In genomic region chr3:196335004-196335403, GRCh38 we compare ENCODE assay signal across 37 cellular contexts. TPM values are rescaled to one million over a fixed set of nuclear protein-coding genes. Genes with fewer than 3 reads are reported as not detected.
"Had no signal": no experiment of that assay in that cellular context is flagged by ENCODE, and none has a peak within 500 bp of the region (broad histone marks: within the 10 kb centered on the region; RNA-seq: fewer than 3 reads in every experiment).

No MANE protein-coding gene starts in this region.

- H3K27ac Mint-ChIP-seq: activated B cell treated with CpG ODN at 0.5 μM for 24 hours; activated CD4-positive, alpha-beta memory T cell treated with anti-CD3 and anti-CD28 coated beads for 36 hours; activated CD4-positive, alpha-beta T cell treated with anti-CD3 and anti-CD28 coated beads, Interleukin-2, amount 10 ng/mL, durations not matched to agents 24 days and 14 days; activated CD8-positive, alpha-beta T cell treated with anti-CD3 and anti-CD28 coated beads for 36 hours; activated naive CD4-positive, alpha-beta T cell treated with anti-CD3 and anti-CD28 coated beads for 36 hours; activated naive CD4-positive, alpha-beta T cell treated with anti-CD3 and anti-CD28 coated beads, Interleukin-2, amount 50 U/mL, for 72 hours; activated naive CD8-positive, alpha-beta T cell treated with anti-CD3 and anti-CD28 coated beads for 36 hours; activated T-cell treated with anti-CD3 and anti-CD28 coated beads, Interleukin-2, amount 50 U/mL, for 72 hours; activated T-helper 1 cell treated with anti-CD3 and anti-CD28 coated beads, Interleukin-12 subunit alpha, Interleukin-12 subunit beta, Interleukin-2, Interleukin-4 antibody, amounts not matched to agents 30 ng/mL and 10 ng/mL and 1 ng/mL, durations not matched to agents 14 hours and 24 hours and 36 hours; activated T-helper 17 cell treated with anti-CD3 and anti-CD28 coated beads, Interleukin-2, amount 50 U/mL, for 72 hours; T-helper 1 cell treated with Interleukin-12 subunit alpha and Interleukin-12 subunit beta and Interleukin-4 antibody, amounts not matched to agents 30 μg/mL and 1 μg/mL, for 36 hours; T-helper 2 cell treated with Interferon-gamma antibody and Interleukin-4, amounts not matched to agents 5 μg/mL and 100 μg/mL, for 36 hours had no signal

- H3K27ac ChIP-seq: adrenal gland, body of pancreas, brain microvascular endothelial cell, breast epithelium, VCaP had no signal

- H3K9me3 Mint-ChIP-seq: activated B cell treated with CpG ODN at 0.5 μM for 24 hours; activated CD4-positive, alpha-beta memory T cell treated with anti-CD3 and anti-CD28 coated beads for 36 hours; activated CD4-positive, alpha-beta T cell treated with anti-CD3 and anti-CD28 coated beads, Interleukin-2, amount 10 ng/mL, durations not matched to agents 24 days and 14 days; activated CD8-positive, alpha-beta T cell treated with anti-CD3 and anti-CD28 coated beads for 36 hours; activated naive CD4-positive, alpha-beta T cell treated with anti-CD3 and anti-CD28 coated beads for 36 hours; activated naive CD4-positive, alpha-beta T cell treated with anti-CD3 and anti-CD28 coated beads, Interleukin-2, amount 50 U/mL, for 72 hours; activated naive CD8-positive, alpha-beta T cell treated with anti-CD3 and anti-CD28 coated beads for 36 hours; activated T-cell treated with anti-CD3 and anti-CD28 coated beads, Interleukin-2, amount 50 U/mL, for 4 hours; activated T-cell treated with anti-CD3 and anti-CD28 coated beads, Interleukin-2, amount 50 U/mL, for 72 hours; activated T-helper 1 cell treated with anti-CD3 and anti-CD28 coated beads, Interleukin-12 subunit alpha, Interleukin-12 subunit beta, Interleukin-2, Interleukin-4 antibody, amounts not matched to agents 30 ng/mL and 10 ng/mL and 1 ng/mL, durations not matched to agents 14 hours and 24 hours and 36 hours; activated T-helper 17 cell treated with anti-CD3 and anti-CD28 coated beads, Interleukin-2, amount 50 U/mL, for 72 hours; T-helper 1 cell treated with Interleukin-12 subunit alpha and Interleukin-12 subunit beta and Interleukin-4 antibody, amounts not matched to agents 30 μg/mL and 1 μg/mL, for 36 hours; T-helper 2 cell treated with Interferon-gamma antibody and Interleukin-4, amounts not matched to agents 5 μg/mL and 100 μg/mL, for 36 hours had no signal

- H3K9me3 ChIP-seq: adrenal gland, body of pancreas had no signal

- DNase-seq: activated B cell treated with CpG ODN at 0.5 μM for 24 hours; activated CD4-positive, alpha-beta memory T cell treated with anti-CD3 and anti-CD28 coated beads for 36 hours; activated CD4-positive, alpha-beta T cell treated with anti-CD3 and anti-CD28 coated beads for 4 hours; activated CD4-positive, alpha-beta T cell treated with anti-CD3 and anti-CD28 coated beads, Interleukin-2, amount 10 ng/mL, durations not matched to agents 24 days and 14 days; activated CD4-positive, alpha-beta T cell treated with anti-CD3 and anti-CD28 coated beads, Interleukin-2, amount 50 U/mL, for 1 hour; activated CD4-positive, alpha-beta T cell treated with anti-CD3 and anti-CD28 coated beads, Interleukin-2, amount 50 U/mL, for 4 hours; activated CD4-positive, CD25-positive, alpha-beta regulatory T cell treated with anti-CD3 and anti-CD28 coated beads, Interleukin-2, amount 50 U/mL, for 72 hours; activated CD8-positive, alpha-beta memory T cell treated with anti-CD3 and anti-CD28 coated beads, Interleukin-2, amount 50 U/mL, for 4 hours; activated CD8-positive, alpha-beta T cell treated with anti-CD3 and anti-CD28 coated beads for 36 hours; activated effector memory CD4-positive, alpha-beta T cell treated with anti-CD3 and anti-CD28 coated beads, Interleukin-2, amount 50 U/mL, for 16 hours; activated gamma-delta T cell treated with Interleukin-2 at 50 U/mL for 16 hours; activated naive CD4-positive, alpha-beta T cell; activated naive CD4-positive, alpha-beta T cell treated with anti-CD3 and anti-CD28 coated beads for 36 hours; activated naive CD4-positive, alpha-beta T cell treated with anti-CD3 and anti-CD28 coated beads, Interleukin-2, amount 50 U/mL, for 16 hours; activated naive CD8-positive, alpha-beta T cell treated with anti-CD3 and anti-CD28 coated beads for 36 hours; activated T-cell treated with anti-CD3 and anti-CD28 coated beads for 4 hours; activated T-cell treated with anti-CD3 and anti-CD28 coated beads, Interleukin-2, amount 50 U/mL, for 1 hour; activated T-cell treated with anti-CD3 and anti-CD28 coated beads, Interleukin-2, amount 50 U/mL, for 4 hours; activated T-cell treated with anti-CD3 and anti-CD28 coated beads, Interleukin-2, amount 50 U/mL, for 72 hours; adrenal gland; amniotic stem cell; aorta; body of pancreas; brain microvascular endothelial cell; central memory CD4-positive, alpha-beta T cell; T-helper 1 cell; T-helper 2 cell; T-helper 9 cell had no signal

- H3K27me3 ChIP-seq: adrenal gland, body of pancreas, brain microvascular endothelial cell, breast epithelium had no signal

- H3K36me3 ChIP-seq: adrenal gland, brain microvascular endothelial cell, breast epithelium had no signal

- H3K4me1 ChIP-seq: adrenal gland, breast epithelium had no signal

- ATAC-seq: activated CD8-positive, alpha-beta T cell treated with anti-CD3 and anti-CD28 coated beads for 36 hours; activated naive CD4-positive, alpha-beta T cell treated with anti-CD3 and anti-CD28 coated beads, Interleukin-2, amount 50 U/mL, for 72 hours; activated T-cell treated with anti-CD3 and anti-CD28 coated beads, Interleukin-2, amount 50 U/mL, for 4 hours; activated T-cell treated with anti-CD3 and anti-CD28 coated beads, Interleukin-2, amount 50 U/mL, for 72 hours; activated T-helper 17 cell treated with anti-CD3 and anti-CD28 coated beads, Interleukin-2, amount 50 U/mL, for 72 hours; body of pancreas had no signal

- H3K4me3 ChIP-seq: adrenal gland, body of pancreas, breast epithelium had no signal

- H3K4me1 Mint-ChIP-seq: activated B cell treated with CpG ODN at 0.5 μM for 24 hours; activated CD4-positive, alpha-beta T cell treated with anti-CD3 and anti-CD28 coated beads, Interleukin-2, amount 10 ng/mL, durations not matched to agents 24 days and 14 days; activated naive CD8-positive, alpha-beta T cell treated with anti-CD3 and anti-CD28 coated beads for 36 hours; activated T-helper 17 cell treated with anti-CD3 and anti-CD28 coated beads, Interleukin-2, amount 50 U/mL, for 72 hours had no signal

- H3K4me3 Mint-ChIP-seq: activated B cell treated with CpG ODN at 0.5 μM for 24 hours; activated CD4-positive, alpha-beta memory T cell treated with anti-CD3 and anti-CD28 coated beads for 36 hours; activated CD4-positive, alpha-beta T cell treated with anti-CD3 and anti-CD28 coated beads, Interleukin-2, amount 10 ng/mL, durations not matched to agents 24 days and 14 days; activated CD8-positive, alpha-beta T cell treated with anti-CD3 and anti-CD28 coated beads for 36 hours; activated naive CD4-positive, alpha-beta T cell treated with anti-CD3 and anti-CD28 coated beads for 36 hours; activated naive CD8-positive, alpha-beta T cell treated with anti-CD3 and anti-CD28 coated beads for 36 hours; activated T-cell treated with anti-CD3 and anti-CD28 coated beads, Interleukin-2, amount 50 U/mL, for 4 hours; activated T-cell treated with anti-CD3 and anti-CD28 coated beads, Interleukin-2, amount 50 U/mL, for 72 hours; activated T-helper 1 cell treated with anti-CD3 and anti-CD28 coated beads, Interleukin-12 subunit alpha, Interleukin-12 subunit beta, Interleukin-2, Interleukin-4 antibody, amounts not matched to agents 30 ng/mL and 10 ng/mL and 1 ng/mL, durations not matched to agents 14 hours and 24 hours and 36 hours; activated T-helper 17 cell treated with anti-CD3 and anti-CD28 coated beads, Interleukin-2, amount 50 U/mL, for 72 hours; T-helper 1 cell treated with Interleukin-12 subunit alpha and Interleukin-12 subunit beta and Interleukin-4 antibody, amounts not matched to agents 30 μg/mL and 1 μg/mL, for 36 hours; T-helper 2 cell treated with Interferon-gamma antibody and Interleukin-4, amounts not matched to agents 5 μg/mL and 100 μg/mL, for 36 hours had no signal

RNA-seq across cellular contexts. Expression of gene TM4SF19, which starts 3.2 kb away (rescaled TPM):
- total RNA-seq: activated B cell treated with CpG ODN at 0.5 μM for 24 hours; activated CD4-positive, alpha-beta memory T cell treated with anti-CD3 and anti-CD28 coated beads for 36 hours; activated CD4-positive, alpha-beta T cell treated with anti-CD3 and anti-CD28 coated beads, Interleukin-2, amount 10 ng/mL, durations not matched to agents 24 days and 14 days; activated CD8-positive, alpha-beta memory T cell treated with anti-CD3 and anti-CD28 coated beads for 36 hours; activated CD8-positive, alpha-beta T cell treated with anti-CD3 and anti-CD28 coated beads for 36 hours; activated naive CD4-positive, alpha-beta T cell treated with anti-CD3 and anti-CD28 coated beads for 36 hours; activated naive CD8-positive, alpha-beta T cell treated with anti-CD3 and anti-CD28 coated beads for 36 hours; activated T-cell treated with anti-CD3 and anti-CD28 coated beads, Interleukin-2, amount 50 U/mL, for 4 hours; activated T-cell treated with anti-CD3 and anti-CD28 coated beads, Interleukin-2, amount 50 U/mL, for 72 hours; activated T-helper 1 cell treated with anti-CD3 and anti-CD28 coated beads, Interleukin-12 subunit alpha, Interleukin-12 subunit beta, Interleukin-2, Interleukin-4 antibody, amounts not matched to agents 30 ng/mL and 10 ng/mL and 1 ng/mL, durations not matched to agents 14 hours and 24 hours and 36 hours; activated T-helper 17 cell treated with anti-CD3 and anti-CD28 coated beads, Interleukin-2, amount 50 U/mL, for 72 hours; body of pancreas; cardiac septum had no signal
